Comparison of ENCODE assay signal across 10 cellular contexts in genomic region chr9:34256104-34256503, GRCh38.
DNase-seq lines count a peak whose midpoint lies in the region; ATAC-seq and TF ChIP-seq lines count a peak whose summit lies in the region.
"Had no signal": no experiment of that assay in that cellular context is flagged by ENCODE, and none has a peak within 500 bp of the region (broad histone marks: within the 10 kb centered on the region; RNA-seq: fewer than 3 reads in every experiment).

No MANE protein-coding gene starts in this region.

- DNase-seq in DMS53 (lab: John Stamatoyannopoulos, UW) (peak; percentile 36), DMS53 treated with DMSO at 0.1 percent for 48 hours (lab: John Stamatoyannopoulos, UW; ENCODE audit: unreplicated experiment) (no peak), NCI-H1694 (lab: John Stamatoyannopoulos, UW) (peak; percentile 42), endodermal cell (peak; percentile 63), lower lobe of right lung (no peak), spleen (no peak)

- TF ChIP-seq RAD21 in neural cell (conservative IDR thresholded peaks at IDR 0.05), result no peak

- no peak overlapping the region for H3K9ac ChIP-seq in endodermal cell (ENCODE audit: extremely low read depth, low read length, poor library complexity, severe bottlenecking)
- no peak overlapping the region for H3K9ac ChIP-seq in neural cell (ENCODE audit: low read length)

- TF ChIP-seq POLR2A in spleen (IDR thresholded peaks at IDR 0.05), result no peak

- ATAC-seq in GM21367 (IDR thresholded peaks at IDR 0.05; ENCODE audit: unreplicated experiment) (no peak), lower lobe of right lung (no peak)

- H3K4me1 ChIP-seq in endodermal cell (ENCODE audit: control insufficient read depth, insufficient read depth, low read length) (no peaks in the 10 kb centered on the region), lower lobe of right lung (peaks cover 26% of the 10 kb centered on the region), spleen (peaks cover 0 to 15% (median 6%) of the 10 kb centered on the region in 6 donors)

- H3K4me3 ChIP-seq in endodermal cell (ENCODE audit: low read length) (no peak overlapping the region), neural cell (ENCODE audit: low read length) (no peak overlapping the region), lower lobe of right lung (no peak overlapping the region), spleen (no peak overlapping the region)
- H3K4me3 ChIP-seq: coronary artery had no signal

- no peaks in the 10 kb centered on the region for H3K9me2 ChIP-seq in neural cell (ENCODE audit: insufficient read depth, low read length)

- TF ChIP-seq EP300 in neural cell (conservative IDR thresholded peaks at IDR 0.05; ENCODE audit: poor library complexity, severe bottlenecking), result no peak

- H3K9me3 ChIP-seq in endodermal cell (ENCODE audit: control insufficient read depth, low read length) (no peaks in the 10 kb centered on the region), neural cell (ENCODE audit: low read length) (no peaks in the 10 kb centered on the region), lower lobe of right lung (no peaks in the 10 kb centered on the region), spleen (no peaks in the 10 kb centered on the region)

- intact Hi-C loops in lower lobe of right lung (cut with DNase I) (no loop called here), spleen (cut with DNase I; ENCODE audit: low total_unique reads) (loop anchor here (10.0 kb wide), 1 partner anchor 129 kb away; no protein-coding TSS in a partner anchor)

- H3K4me1 Mint-ChIP-seq in endodermal cell, result no peaks in the 10 kb centered on the region

- TF ChIP-seq CTCF in endodermal cell (conservative IDR thresholded peaks at IDR 0.05) (peak; percentile 67), neural cell (IDR thresholded peaks at IDR 0.05; ENCODE audit: poor library complexity, severe bottlenecking) (peak; percentile 28), lower lobe of right lung (IDR thresholded peaks at IDR 0.05) (no peak), spleen (IDR thresholded peaks at IDR 0.05 in 8 of 11, conservative IDR thresholded peaks at IDR 0.05 in 3 of 11) (peak in 1 of 11 experiments; percentile 27)

- no peaks in the 10 kb centered on the region for H4K20me1 ChIP-seq in neural cell (ENCODE audit: insufficient read depth)

- H3K27me3 Mint-ChIP-seq in endodermal cell (ENCODE audit: insufficient read depth), result no peaks in the 10 kb centered on the region

- no peaks in the 10 kb centered on the region for H3K79me2 ChIP-seq in neural cell (replicated peaks; ENCODE audit: insufficient read depth, low read length)

- peaks cover 15% of the 10 kb centered on the region for H3K36me3 Mint-ChIP-seq in endodermal cell (ENCODE audit: low read depth)

- no peaks in the 10 kb centered on the region for H3K9me3 Mint-ChIP-seq in endodermal cell
- H3K9me3 Mint-ChIP-seq: nephron had no signal

- H3K27ac Mint-ChIP-seq in endodermal cell, result no peak overlapping the region
- H3K27ac Mint-ChIP-seq: nephron had no signal

- H3K4me3 Mint-ChIP-seq in endodermal cell, result no peak overlapping the region
- H3K4me3 Mint-ChIP-seq: nephron had no signal

- 86 to 92% methylated on average over 3 to 6 of the region's 6 CpGs for WGBS in endodermal cell (ENCODE audit: insufficient coverage in 1 of 2, insufficient read length in 1 of 2), 2 experiments
- WGBS in spleen, 5 donors, result 76 to 88% (median 81%) methylated on average over 4 to 6 of the region's 6 CpGs

- H3K36me3 ChIP-seq in endodermal cell (ENCODE audit: control insufficient read depth, insufficient read depth, low read length) (peaks cover 57% of the 10 kb centered on the region), neural cell (ENCODE audit: insufficient read depth, low read length) (no peaks in the 10 kb centered on the region), lower lobe of right lung (peaks cover 36% of the 10 kb centered on the region), spleen (peaks cover 0 to 81% (median 18%) of the 10 kb centered on the region in 6 donors)

- no peak overlapping the region for H2AFZ ChIP-seq in neural cell (ENCODE audit: low read depth, low read length)

- H3K27ac ChIP-seq in endodermal cell (ENCODE audit: low read depth, low read length) (no peak overlapping the region), neural cell (ENCODE audit: low read length) (no peak overlapping the region), lower lobe of right lung (no peak overlapping the region), spleen (no peak overlapping the region)

- no peak overlapping the region for H3K4me2 ChIP-seq in neural cell (ENCODE audit: low read length)

- H3K27me3 ChIP-seq in endodermal cell (ENCODE audit: control insufficient read depth, insufficient read depth, low read length, poor library complexity, severe bottlenecking), result no peaks in the 10 kb centered on the region
- H3K27me3 ChIP-seq in neural cell (ENCODE audit: insufficient read depth, low read depth, low read length), result no peaks in the 10 kb centered on the region
- H3K27me3 ChIP-seq in lower lobe of right lung (ENCODE audit: low read depth), result no peaks in the 10 kb centered on the region
- H3K27me3 ChIP-seq in spleen (replicated peaks in 1 of 7), result no peaks in the 10 kb centered on the region

- no peaks in the 10 kb centered on the region for H3F3A ChIP-seq in neural cell (ENCODE audit: insufficient read depth, low read length, poor library complexity, severe bottlenecking)

TF ChIP-seq in neural cell, 6 proteins besides CTCF, POLR2A, EP300 and RAD21:
- no peak for TF ChIP-seq POLR2AphosphoS5 (IDR thresholded peaks at IDR 0.05)
- no peak for TF ChIP-seq SMC3 (conservative IDR thresholded peaks at IDR 0.05; ENCODE audit: poor library complexity)
- TF ChIP-seq EZH2 (IDR thresholded peaks at IDR 0.05; ENCODE audit: borderline replicate concordance, insufficient read depth, low read length, poor library complexity, severe bottlenecking), result no peak
- no peak for TF ChIP-seq REST (IDR thresholded peaks at IDR 0.05; ENCODE audit: borderline replicate concordance)
- TF ChIP-seq MXI1 (conservative IDR thresholded peaks at IDR 0.05; ENCODE audit: poor library complexity, severe bottlenecking), result no peak
- no peak for TF ChIP-seq TAF1 (IDR thresholded peaks at IDR 0.05; ENCODE audit: low read depth)
TF ChIP-seq in neural cell: peak in this region for 0.

Comparison
In these comparisons a context has a peak if more than half of its experiments do, and no peak if none do; other contexts are left out.
1. DNase-seq: peak in DMS53 (single experiment), NCI-H1694 (single experiment) and endodermal cell (single experiment); none in DMS53 treated with DMSO at 0.1 percent for 48 hours (single experiment), lower lobe of right lung (single experiment) and spleen (single experiment).